Comparison of ENCODE assay signal across 8 cellular contexts in the genomic region with DNA sequence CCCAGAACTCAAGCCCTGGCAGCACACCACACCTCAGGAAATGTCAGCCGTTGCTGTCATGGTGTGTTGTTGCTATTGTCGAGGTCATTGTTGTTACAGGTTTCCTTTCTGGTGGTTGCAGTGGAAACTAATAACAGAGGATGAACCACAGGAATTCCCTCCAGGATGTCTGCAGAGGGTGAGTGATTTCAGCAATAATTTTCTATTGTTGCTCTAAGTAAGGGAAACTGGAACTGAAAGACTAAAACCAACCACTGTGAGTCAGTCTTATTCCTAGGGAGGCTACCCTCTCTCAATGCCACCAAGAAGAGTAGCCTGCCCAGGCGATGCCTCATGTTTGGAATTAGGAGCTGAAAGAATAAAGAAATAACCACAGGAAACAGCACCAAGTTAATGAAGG.
DNase-seq lines count a peak whose midpoint lies in the region; ATAC-seq, FAIRE-seq and TF ChIP-seq lines count a peak whose summit lies in the region.
"Not testable (repeated sequence)": the region's sequence is repeated elsewhere in the genome, so short reads cannot be mapped to it uniquely, and the experiment has no call there.

No MANE protein-coding gene starts in this region.

- H3K9ac ChIP-seq in KMS-11; SK-N-SH; GM12878 (ENCODE audit: control insufficient read depth, insufficient read depth, low read length): not testable (repeated sequence)

- TF ChIP-seq CTCF in KMS-11 (conservative IDR thresholded peaks at IDR 0.05; ENCODE audit: low read depth, low read length); GM12878 (IDR thresholded peaks at IDR 0.05 in 2 of 3, conservative IDR thresholded peaks at IDR 0.05 in 1 of 3; ENCODE audit: control insufficient read depth in 2 of 3, extremely low read depth in 1 of 3, insufficient read depth in 1 of 3, low read depth in 3 of 3, low read length in 3 of 3); right lobe of liver (IDR thresholded peaks at IDR 0.05): not testable (repeated sequence)
- peak; percentile 14; the same call in 1 of the 2 replicates for TF ChIP-seq CTCF in SK-N-SH (IDR thresholded peaks at IDR 0.05)

- not testable (repeated sequence) for H3K4me3 ChIP-seq in KMS-11 (IDR thresholded peaks at IDR 0.05; ENCODE audit: insufficient read depth, low read depth, low read length); SK-N-SH (ENCODE audit: low read depth in 2 of 2, low read length in 1 of 2); GM12878; right lobe of liver

- not testable (repeated sequence) for TF ChIP-seq EP300 in SK-N-SH (IDR thresholded peaks at IDR 0.05; ENCODE audit: borderline replicate concordance in 1 of 2, low read depth in 1 of 2, low read length in 1 of 2); GM12878 (IDR thresholded peaks at IDR 0.05; ENCODE audit: borderline replicate concordance in 1 of 2, control insufficient read depth in 1 of 2, low read depth in 2 of 2, low read length in 2 of 2)

- not testable (repeated sequence) for H3K36me3 ChIP-seq in KMS-11 (ENCODE audit: insufficient read depth); SK-N-SH (replicated peaks in 1 of 2; ENCODE audit: control insufficient read depth in 1 of 2, insufficient read depth in 2 of 2, low read length in 1 of 2); GM12878 (ENCODE audit: control insufficient read depth in 2 of 2, insufficient read depth in 2 of 2, low read length in 1 of 2); right lobe of liver

- H3K4me1 Mint-ChIP-seq in stimulated activated effector memory CD8-positive, alpha-beta T cell treated with anti-CD3 and anti-CD28 coated beads, Interleukin-12 subunit alpha, Interleukin-12 subunit beta, amount 100 ng/mL, for 72 hours = not testable (repeated sequence)

- not testable (repeated sequence) for H3K27ac Mint-ChIP-seq in stimulated activated effector memory CD8-positive, alpha-beta T cell treated with anti-CD3 and anti-CD28 coated beads, Interleukin-12 subunit alpha, Interleukin-12 subunit beta, amount 100 ng/mL, for 72 hours

- peak; percentile 59 for FAIRE-seq in GM12878 (lab: Jason Lieb, UNC)

- not testable (repeated sequence) for H3K36me3 Mint-ChIP-seq in stimulated activated effector memory CD8-positive, alpha-beta T cell treated with anti-CD3 and anti-CD28 coated beads, Interleukin-12 subunit alpha, Interleukin-12 subunit beta, amount 100 ng/mL, for 72 hours

- H3K9me3 Mint-ChIP-seq in stimulated activated effector memory CD8-positive, alpha-beta T cell treated with anti-CD3 and anti-CD28 coated beads, Interleukin-12 subunit alpha, Interleukin-12 subunit beta, amount 100 ng/mL, for 72 hours = not testable (repeated sequence)

- WGBS in SK-N-SH (ENCODE audit: low lambda C conversion rate) = 47% methylated on average over 3 of the region's 3 CpGs
- 10% methylated on average over 3 of the region's 3 CpGs for WGBS in GM12878 (ENCODE audit: insufficient coverage, insufficient replicate concordance, low lambda C conversion rate, missing lambda C conversion rate)
- 57% methylated on average over 3 of the region's 3 CpGs for WGBS in right lobe of liver (ENCODE audit: insufficient coverage, low coverage, low lambda C conversion rate, missing lambda C conversion rate)

- H3K9me3 ChIP-seq in SK-N-SH; GM12878 (replicated peaks; ENCODE audit: control insufficient read depth, insufficient read depth, low read length); right lobe of liver: not testable (repeated sequence)

- not testable (repeated sequence) for H3K27ac ChIP-seq in KMS-11; GM12878 (ENCODE audit: control insufficient read depth, insufficient read depth); right lobe of liver
- peak overlapping the region in 1 of 2 experiments; percentile 42; a peak in 2 of 4 replicates for H3K27ac ChIP-seq in SK-N-SH (ENCODE audit: low read depth in 2 of 2, low read length in 1 of 2)

- not testable (repeated sequence) for H3K4me3 Mint-ChIP-seq in stimulated activated effector memory CD8-positive, alpha-beta T cell treated with anti-CD3 and anti-CD28 coated beads, Interleukin-12 subunit alpha, Interleukin-12 subunit beta, amount 100 ng/mL, for 72 hours

- intact Hi-C loops in GM12878 (cut with micrococcal nuclease; ENCODE audit: unreplicated experiment); right lobe of liver (cut with DNase I): not testable (repeated sequence)

- H2AFZ ChIP-seq in KMS-11 (ENCODE audit: low read depth); SK-N-SH (ENCODE audit: low read depth); GM12878 (ENCODE audit: control insufficient read depth, low read depth, low read length): not testable (repeated sequence)

- not testable (repeated sequence) for H3F3A ChIP-seq in SK-N-SH (replicated peaks; ENCODE audit: insufficient read depth)

- H3K4me2 ChIP-seq in KMS-11 = peak overlapping the region; percentile 1
- peak overlapping the region; percentile 40; the same call in 1 of the 2 replicates for H3K4me2 ChIP-seq in SK-N-SH
- H3K4me2 ChIP-seq in GM12878 (ENCODE audit: control insufficient read depth, insufficient read depth) = not testable (repeated sequence)

- SMC1A ChIA-PET in GM12878 (lab: Charles Lee; ENCODE audit: uncharacterized antibody, unreplicated experiment) = not testable (repeated sequence)

- not testable (repeated sequence) for H3K79me2 ChIP-seq in KMS-11 (ENCODE audit: insufficient read depth, low read depth); SK-N-SH (ENCODE audit: insufficient read depth); GM12878 (ENCODE audit: control insufficient read depth, insufficient read depth, low read length)

- not testable (repeated sequence) for H3K9me2 ChIP-seq in SK-N-SH

- not testable (repeated sequence) for TF ChIP-seq POLR2A in GM12878 (IDR thresholded peaks at IDR 0.05; ENCODE audit: low read depth, low read length); right lobe of liver (IDR thresholded peaks at IDR 0.05)

- not testable (repeated sequence) for H4K20me1 ChIP-seq in KMS-11 (ENCODE audit: insufficient read depth); SK-N-SH (ENCODE audit: insufficient read depth); GM12878 (ENCODE audit: control insufficient read depth, insufficient read depth)

- H3K27me3 ChIP-seq in KMS-11 (ENCODE audit: insufficient read depth, low read depth); SK-N-SH (ENCODE audit: insufficient read depth); GM12878 (replicated peaks in 1 of 2; ENCODE audit: control insufficient read depth in 2 of 2, insufficient read depth in 2 of 2, low read length in 1 of 2); right lobe of liver: not testable (repeated sequence)

- RAD21 ChIA-PET in GM12878 (lab: Charles Lee; ENCODE audit: unreplicated experiment) = not testable (repeated sequence)

- POLR2A ChIA-PET in SK-N-SH (lab: Yijun Ruan, JAX); GM12878 (lab: Charles Lee): not testable (repeated sequence)

- CTCF ChIA-PET in SK-N-SH (lab: Yijun Ruan, JAX) = interaction anchor here (0.9 kb wide), 1 partner anchor 15 kb away, joined by 3 read pairs; no protein-coding TSS in a partner anchor
- CTCF ChIA-PET in GM12878 (lab: Yijun Ruan, JAX) = not testable (repeated sequence)

- ATAC-seq in GM21447 (IDR thresholded peaks at IDR 0.05; ENCODE audit: unreplicated experiment) = peak; percentile 75
- ATAC-seq in GM12878 = peak; percentile 83
- ATAC-seq in right lobe of liver = peak; percentile 7 to 48 (median 13)
- peak; percentile 55 for ATAC-seq in stimulated activated effector memory CD8-positive, alpha-beta T cell treated with anti-CD3 and anti-CD28 coated beads, Interleukin-12 subunit alpha, Interleukin-12 subunit beta, amount 100 ng/mL, for 72 hours

- BruUV-seq in GM12878 (replicated peaks; lab: Mats Ljungman, UMichigan) = not testable (repeated sequence)

- in situ Hi-C loops in GM12878 (cut with MboI) = not testable (repeated sequence)

- not testable (repeated sequence) for TF ChIP-seq RAD21 in SK-N-SH (IDR thresholded peaks at IDR 0.05; ENCODE audit: low read length); GM12878 (IDR thresholded peaks at IDR 0.05; ENCODE audit: insufficient read depth, low read depth, low read length)

- DNase-seq in AG20443 (ENCODE audit: low spot score) = peak; percentile 40
- not testable (repeated sequence) for DNase-seq in SK-N-SH; GM12878 (ENCODE audit: low read depth, low spot score); right lobe of liver; stimulated activated effector memory CD8-positive, alpha-beta T cell treated with anti-CD3 and anti-CD28 coated beads, Interleukin-12 subunit alpha, Interleukin-12 subunit beta, amount 100 ng/mL, for 72 hours (ENCODE audit: low spot score in 2 of 2)
- DNase-seq in fibroblast of gingiva (ENCODE audit: low read depth) = peak; percentile 3

- not testable (repeated sequence) for H3K4me1 ChIP-seq in KMS-11 (ENCODE audit: low read depth, poor library complexity, severe bottlenecking); SK-N-SH (ENCODE audit: control insufficient read depth in 1 of 2, insufficient read depth in 2 of 2, low read depth in 1 of 2, low read length in 1 of 2); GM12878 (ENCODE audit: control insufficient read depth, insufficient read depth, low read length); right lobe of liver

TF ChIP-seq in GM12878, 131 proteins besides CTCF, POLR2A, EP300 and RAD21:
- 0 out of 2 replicates have a peak, but pooled peaks have one; percentile 34 for TF ChIP-seq EED (IDR thresholded peaks at IDR 0.05; ENCODE audit: low read depth)
- 0 out of 2 replicates have a peak, but pooled peaks have one; percentile 25 for TF ChIP-seq IKZF1 (conservative IDR thresholded peaks at IDR 0.05)
- TF ChIP-seq IKZF2 (IDR thresholded peaks at IDR 0.05) = peak; percentile 49 to 62; a peak in 2 of 4 replicates

Comparison
In these comparisons a context has a peak if more than half of its experiments do, and no peak if none do; other contexts are left out.
1. ATAC-seq: peak in every context shown above with its lines; median percentile 83 in GM12878; 75 in GM21447; 55 in stimulated activated effector memory CD8-positive, alpha-beta T cell treated with anti-CD3 and anti-CD28 coated beads, Interleukin-12 subunit alpha, Interleukin-12 subunit beta, amount 100 ng/mL, for 72 hours; 13 in right lobe of liver.